In genomic region chr6:136250686-136251008, GRCh38 we compare ENCODE assay signal across 7 cellular contexts. TPM values are rescaled to one million over a fixed set of nuclear protein-coding genes. Genes with fewer than 3 reads are reported as not detected.
DNase-seq lines count a peak whose midpoint lies in the region; ATAC-seq and TF ChIP-seq lines count a peak whose summit lies in the region.

No MANE protein-coding gene starts in this region.

- peaks cover 11% of the 10 kb centered on the region for H3K4me1 ChIP-seq in SJSA1 (replicated peaks)

- no peaks in the 10 kb centered on the region for H3K9me3 ChIP-seq in SJSA1 (replicated peaks)

- H3K4me3 ChIP-seq in SJSA1 (peak overlapping the region; percentile 65), fibroblast of the aortic adventitia (ENCODE audit: low read depth, low read length) (peak overlapping the region; percentile 92)

- ATAC-seq in GM18520 (IDR thresholded peaks at IDR 0.05; ENCODE audit: unreplicated experiment) (peak; percentile 2), HG02623 (IDR thresholded peaks at IDR 0.05; ENCODE audit: unreplicated experiment) (peak; percentile 1), HG03108 (IDR thresholded peaks at IDR 0.05; ENCODE audit: unreplicated experiment) (no peak)

- H3K36me3 ChIP-seq in SJSA1: no peaks in the 10 kb centered on the region; the same call in 1 of the 2 replicates

- DNase-seq in SJSA1 (ENCODE audit: low read depth in 1 of 2, low spot score in 2 of 2) (no peak), fibroblast of the aortic adventitia (ENCODE audit: low read depth) (no peak), renal cortical epithelial cell (ENCODE audit: low read depth) (peak; percentile 21), islet precursor cell (no peak)

- TF ChIP-seq CTCF in fibroblast of the aortic adventitia (IDR thresholded peaks at IDR 0.05; ENCODE audit: insufficient read depth, low read length): no peak

- no peak overlapping the region for H3K27ac ChIP-seq in SJSA1

- no peaks in the 10 kb centered on the region for H3K27me3 ChIP-seq in SJSA1 (replicated peaks)

RNA-seq across cellular contexts. Expression of gene MTFR2, which starts 0.5 kb away (rescaled TPM):
- total RNA-seq in SJSA1 (2014; rRNA removed; shearing (Covaris generic)): 4.6 and 10.6 TPM in 2 replicates
- total RNA-seq in fibroblast of the aortic adventitia (ENCODE audit: low replicate concordance): 1.5 and 6.1 TPM in 2 replicates
- 1.2 and 2.6 TPM in 2 replicates for total RNA-seq in renal cortical epithelial cell

RNA-seq across cellular contexts. Expression of gene BCLAF1, which starts 39.0 kb away (rescaled TPM):
- total RNA-seq in SJSA1 (2014; rRNA removed; shearing (Covaris generic)): 121 and 275 TPM in 2 replicates
- total RNA-seq in fibroblast of the aortic adventitia (ENCODE audit: low replicate concordance) (181 and 1,118 TPM in 2 replicates), renal cortical epithelial cell (83.2 and 135 TPM in 2 replicates)
